In genomic region chr12:106305376-106305775, GRCh38 we compare ENCODE assay signal across 16 cellular contexts. TPM values are rescaled to one million over a fixed set of nuclear protein-coding genes. Genes with fewer than 3 reads are reported as not detected.
DNase-seq lines count a peak whose midpoint lies in the region; ATAC-seq, FAIRE-seq and TF ChIP-seq lines count a peak whose summit lies in the region.
"Had no signal": no experiment of that assay in that cellular context is flagged by ENCODE, and none has a peak within 500 bp of the region (broad histone marks: within the 10 kb centered on the region; RNA-seq: fewer than 3 reads in every experiment).

No MANE protein-coding gene starts in this region.

- dilution Hi-C loops in keratinocyte (cut with MboI; ENCODE audit: extremely low pct_ligation_motif_present, low sequenced_read_pairs), result no loop called here

- H3K4me3 Mint-ChIP-seq in activated naive CD4-positive, alpha-beta T cell treated with anti-CD3 and anti-CD28 coated beads, Interleukin-2, amount 50 U/mL, for 24 hours, result peak overlapping the region; percentile 15
- no peak overlapping the region for H3K4me3 Mint-ChIP-seq in activated B cell treated with CpG ODN at 0.5 μM for 24 hours
- peak overlapping the region; percentile 25 for H3K4me3 Mint-ChIP-seq in stimulated activated naive CD8-positive, alpha-beta T cell treated with anti-CD3 and anti-CD28 coated beads, Interleukin-15, amount 100 ng/mL, for 72 hours

- H4K20me1 ChIP-seq in keratinocyte (ENCODE audit: control insufficient read depth, extremely low read depth, insufficient read depth, low read length) (no peaks in the 10 kb centered on the region), PC-3 (ENCODE audit: low read length) (no peaks in the 10 kb centered on the region)

- CTCF ChIA-PET in activated B cell treated with CpG ODN at 0.5 μM for 24 hours (lab: Charles Lee) (interaction anchor here (1.6 to 2.0 kb wide), 3 partner anchors 23 to 79 kb away, joined by 4 to 5 read pairs (median 4); no protein-coding TSS in a partner anchor), PC-3 (lab: Charles Lee) (no interaction called here)

- H3K9me2 ChIP-seq in PC-3 (replicated peaks; ENCODE audit: low read length), result no peaks in the 10 kb centered on the region

- no peaks in the 10 kb centered on the region for H3K9me3 ChIP-seq in keratinocyte (ENCODE audit: control insufficient read depth, low read depth, low read length)
- no peaks in the 10 kb centered on the region for H3K9me3 ChIP-seq in PC-3 (ENCODE audit: low read length)

- BruUV-seq in PC-3 (replicated peaks; lab: Mats Ljungman, UMichigan), result no TSS peak

- H3K4me2 ChIP-seq in keratinocyte (ENCODE audit: control insufficient read depth, extremely low read depth, insufficient read depth, low read depth, low read length) (no peak overlapping the region), PC-3 (ENCODE audit: low read length) (no peak overlapping the region)

- ATAC-seq in activated B cell treated with CpG ODN at 0.5 μM for 24 hours (ENCODE audit: low read depth) (no peak), PC-3 (no peak), HG03139 (IDR thresholded peaks at IDR 0.05; ENCODE audit: unreplicated experiment) (no peak)
- no peak for ATAC-seq in stimulated activated naive CD8-positive, alpha-beta T cell treated with anti-CD3 and anti-CD28 coated beads, Interleukin-15, amount 100 ng/mL, for 72 hours
- ATAC-seq: K562, left colon had no signal

- no peaks in the 10 kb centered on the region for H3F3A ChIP-seq in PC-3 (ENCODE audit: low read length, unreplicated experiment)

- DNase-seq in activated naive CD4-positive, alpha-beta T cell (lab: John Stamatoyannopoulos, UW), result no peak
- no peak for DNase-seq in activated B cell treated with CpG ODN at 0.5 μM for 24 hours
- no peak for DNase-seq in keratinocyte (ENCODE audit: low read depth, low spot score)
- DNase-seq in stimulated activated naive CD8-positive, alpha-beta T cell treated with anti-CD3 and anti-CD28 coated beads, Interleukin-15, amount 100 ng/mL, for 72 hours, result no peak
- DNase-seq in PC-3, result no peak
- no peak for DNase-seq in hepatic stellate cell (ENCODE audit: low spot score)
- DNase-seq: activated CD4-positive, alpha-beta T cell treated with anti-CD3 and anti-CD28 coated beads for 4 hours; AML-193; dermis blood vessel endothelial cell; left colon; NCI-H187 treated with DMSO at 0.1 percent for 48 hours; SW 1271 had no signal

- H3K36me3 ChIP-seq in keratinocyte (ENCODE audit: control insufficient read depth in 2 of 2, extremely low read depth in 1 of 2, insufficient read depth in 2 of 2, low read length in 2 of 2) (no peaks in the 10 kb centered on the region), PC-3 (ENCODE audit: low read depth, low read length) (no peaks in the 10 kb centered on the region)

- H3K9me3 Mint-ChIP-seq in activated naive CD4-positive, alpha-beta T cell treated with anti-CD3 and anti-CD28 coated beads, Interleukin-2, amount 50 U/mL, for 24 hours, result no peaks in the 10 kb centered on the region
- no peaks in the 10 kb centered on the region for H3K9me3 Mint-ChIP-seq in activated B cell treated with CpG ODN at 0.5 μM for 24 hours
- no peaks in the 10 kb centered on the region for H3K9me3 Mint-ChIP-seq in stimulated activated naive CD8-positive, alpha-beta T cell treated with anti-CD3 and anti-CD28 coated beads, Interleukin-15, amount 100 ng/mL, for 72 hours

- no peak overlapping the region for H2AFZ ChIP-seq in keratinocyte (ENCODE audit: control insufficient read depth, low read length)
- no peak overlapping the region for H2AFZ ChIP-seq in PC-3 (ENCODE audit: low read length)

- H3K4me1 ChIP-seq in keratinocyte (ENCODE audit: control insufficient read depth, extremely low read depth, insufficient read depth, low read length), result peaks cover 24% of the 10 kb centered on the region
- H3K4me1 ChIP-seq in PC-3 (ENCODE audit: insufficient read depth, low read length), result peaks cover 57% of the 10 kb centered on the region

- peaks cover 8% of the 10 kb centered on the region for H3K36me3 Mint-ChIP-seq in activated naive CD4-positive, alpha-beta T cell treated with anti-CD3 and anti-CD28 coated beads, Interleukin-2, amount 50 U/mL, for 24 hours
- H3K36me3 Mint-ChIP-seq in activated B cell treated with CpG ODN at 0.5 μM for 24 hours (ENCODE audit: low read depth), result peaks cover 52% of the 10 kb centered on the region

- H3K27ac Mint-ChIP-seq in activated naive CD4-positive, alpha-beta T cell treated with anti-CD3 and anti-CD28 coated beads, Interleukin-2, amount 50 U/mL, for 24 hours, result peak overlapping the region; percentile 48
- peak overlapping the region; percentile 47 for H3K27ac Mint-ChIP-seq in activated B cell treated with CpG ODN at 0.5 μM for 24 hours
- H3K27ac Mint-ChIP-seq in stimulated activated naive CD8-positive, alpha-beta T cell treated with anti-CD3 and anti-CD28 coated beads, Interleukin-15, amount 100 ng/mL, for 72 hours, result no peak overlapping the region

- no peaks in the 10 kb centered on the region for H3K27me3 Mint-ChIP-seq in activated naive CD4-positive, alpha-beta T cell treated with anti-CD3 and anti-CD28 coated beads, Interleukin-2, amount 50 U/mL, for 24 hours
- H3K27me3 Mint-ChIP-seq in activated B cell treated with CpG ODN at 0.5 μM for 24 hours, result no peaks in the 10 kb centered on the region
- H3K27me3 Mint-ChIP-seq in stimulated activated naive CD8-positive, alpha-beta T cell treated with anti-CD3 and anti-CD28 coated beads, Interleukin-15, amount 100 ng/mL, for 72 hours, result no peaks in the 10 kb centered on the region

- peaks cover 83% of the 10 kb centered on the region for H3K4me1 Mint-ChIP-seq in activated naive CD4-positive, alpha-beta T cell treated with anti-CD3 and anti-CD28 coated beads, Interleukin-2, amount 50 U/mL, for 24 hours
- H3K4me1 Mint-ChIP-seq in activated B cell treated with CpG ODN at 0.5 μM for 24 hours, result peaks cover 81% of the 10 kb centered on the region
- H3K4me1 Mint-ChIP-seq in stimulated activated naive CD8-positive, alpha-beta T cell treated with anti-CD3 and anti-CD28 coated beads, Interleukin-15, amount 100 ng/mL, for 72 hours, result peaks cover 82% of the 10 kb centered on the region

- intact Hi-C loops in activated B cell treated with CpG ODN at 0.5 μM for 24 hours (cut with micrococcal nuclease), result loop anchor here (10.0 kb wide), 2 partner anchors 951 to 1201 kb away; partner anchors contain the start of gene WASHC4
- intact Hi-C loops in PC-3 (cut with micrococcal nuclease), result no loop called here

- H3K79me2 ChIP-seq in keratinocyte (ENCODE audit: control insufficient read depth, insufficient read depth, low read length) (no peaks in the 10 kb centered on the region), PC-3 (ENCODE audit: low read length) (no peaks in the 10 kb centered on the region)

- POLR2A ChIA-PET in activated B cell treated with CpG ODN at 0.5 μM for 24 hours (lab: Charles Lee) (interaction anchor here (1.4 to 5.7 kb wide), 2 partner anchors 52 to 57 kb away, joined by 5 to 84 read pairs; partner anchors contain the start of genes CKAP4 and POLR3B), PC-3 (lab: Charles Lee; ENCODE audit: unreplicated experiment) (no interaction called here)

- no peak overlapping the region for H3K27ac ChIP-seq in keratinocyte (ENCODE audit: control insufficient read depth, insufficient read depth, low read length)
- no peak overlapping the region for H3K27ac ChIP-seq in PC-3 (ENCODE audit: low read length)

- H3K4me3 ChIP-seq in keratinocyte (ENCODE audit: control insufficient read depth in 2 of 3, extremely low read depth in 1 of 3, insufficient read depth in 2 of 3, low read depth in 1 of 3, low read length in 3 of 3), result no peak overlapping the region
- H3K4me3 ChIP-seq in PC-3 (ENCODE audit: low read length), result no peak overlapping the region
- H3K4me3 ChIP-seq: K562 had no signal

- H3K9ac ChIP-seq in keratinocyte (ENCODE audit: control insufficient read depth, extremely low read depth, insufficient read depth, low read length), result no peak overlapping the region
- H3K9ac ChIP-seq in PC-3 (ENCODE audit: low read length), result no peak overlapping the region

- no peaks in the 10 kb centered on the region for H3K9me1 ChIP-seq in keratinocyte (ENCODE audit: control insufficient read depth, extremely low read depth, insufficient read depth, low read length)

- no peaks in the 10 kb centered on the region for H3K27me3 ChIP-seq in keratinocyte (ENCODE audit: control insufficient read depth, extremely low read depth, insufficient read depth, low read length)
- H3K27me3 ChIP-seq in PC-3 (ENCODE audit: low read length), result no peaks in the 10 kb centered on the region

- FAIRE-seq in keratinocyte (lab: Jason Lieb, UNC), result no peak
- FAIRE-seq: GM18507, K562 had no signal

- no peak for TF ChIP-seq CTCF in activated B cell treated with CpG ODN at 0.5 μM for 24 hours (IDR thresholded peaks at IDR 0.05)
- peak in 2 of 3 experiments; percentile 18 for TF ChIP-seq CTCF in keratinocyte (optimal IDR thresholded peaks at IDR 0.05 in 1 of 3, IDR thresholded peaks at IDR 0.05 in 1 of 3, conservative IDR thresholded peaks at IDR 0.05 in 1 of 3; ENCODE audit: extremely low read depth in 1 of 3, insufficient read depth in 2 of 3, low read length in 3 of 3)
- TF ChIP-seq CTCF in PC-3 (conservative IDR thresholded peaks at IDR 0.05; ENCODE audit: low read depth, low read length), result no peak

RNA-seq across cellular contexts. Expression of gene TCP11L2, which starts 2.8 kb away (rescaled TPM):
- total RNA-seq in activated B cell treated with CpG ODN at 0.5 μM for 24 hours, result 48.0 and 52.5 TPM in 2 replicates
- polyA plus RNA-seq in keratinocyte, result 5.4 to 6.5 TPM (median 6.1 TPM) in 3 replicates
- polyA plus RNA-seq in keratinocyte (2011; ENCODE audit: low read depth), result 20.0 TPM
- 2.8 and 4.4 TPM in 2 replicates for polyA plus RNA-seq in keratinocyte (2011; cell fraction: cytosol; rRNA removed)
- polyA plus RNA-seq in keratinocyte (2011; cell fraction: nucleus; rRNA removed), result 11.5 and 13.0 TPM in 2 replicates
- polyA plus RNA-seq in keratinocyte (2012; ENCODE audit: low replicate concordance), result 3.4 and 28.2 TPM in 2 replicates
- polyA minus RNA-seq in keratinocyte, result 14.2 to 24.7 TPM (median 15.7 TPM) in 3 replicates
- 11.7 TPM for polyA minus RNA-seq in keratinocyte (2011; cell fraction: cytosol; rRNA and poly(A)+ RNA removed)
- 15.3 and 24.2 TPM in 2 replicates for polyA minus RNA-seq in keratinocyte (2011; cell fraction: nucleus; rRNA and poly(A)+ RNA removed)
- 10.1 and 12.1 TPM in 2 replicates for total RNA-seq in PC-3 (2014; rRNA removed)

RNA-seq across cellular contexts. Expression of gene POLR3B, which starts 52.2 kb away (rescaled TPM):
- 7.3 and 8.0 TPM in 2 replicates for total RNA-seq in activated B cell treated with CpG ODN at 0.5 μM for 24 hours
- 9.1 to 13.9 TPM (median 12.3 TPM) in 3 replicates for polyA plus RNA-seq in keratinocyte
- 5.9 TPM for polyA plus RNA-seq in keratinocyte (2011; ENCODE audit: low read depth)
- 5.6 and 9.7 TPM in 2 replicates for polyA plus RNA-seq in keratinocyte (2011; cell fraction: cytosol; rRNA removed)
- 13.4 and 16.8 TPM in 2 replicates for polyA plus RNA-seq in keratinocyte (2011; cell fraction: nucleus; rRNA removed)
- 4.8 and 11.4 TPM in 2 replicates for polyA plus RNA-seq in keratinocyte (2012; ENCODE audit: low replicate concordance)
- 5.8 to 23.4 TPM (median 15.6 TPM) in 3 replicates for polyA minus RNA-seq in keratinocyte
- 8.1 TPM for polyA minus RNA-seq in keratinocyte (2011; cell fraction: cytosol; rRNA and poly(A)+ RNA removed)
- polyA minus RNA-seq in keratinocyte (2011; cell fraction: nucleus; rRNA and poly(A)+ RNA removed), result 13.5 and 24.7 TPM in 2 replicates
- 23.4 and 24.3 TPM in 2 replicates for total RNA-seq in PC-3 (2014; rRNA removed)

RNA-seq across cellular contexts. Expression of gene CKAP4, which starts 57.6 kb away (rescaled TPM):
- 15.9 and 17.1 TPM in 2 replicates for total RNA-seq in activated B cell treated with CpG ODN at 0.5 μM for 24 hours
- 84.5 to 123 TPM (median 84.7 TPM) in 3 replicates for polyA plus RNA-seq in keratinocyte
- polyA plus RNA-seq in keratinocyte (2011; ENCODE audit: low read depth), result 49.3 TPM
- polyA plus RNA-seq in keratinocyte (2011; cell fraction: cytosol; rRNA removed), result 52.1 and 54.3 TPM in 2 replicates
- 152 and 168 TPM in 2 replicates for polyA plus RNA-seq in keratinocyte (2011; cell fraction: nucleus; rRNA removed)
- 70.8 and 113 TPM in 2 replicates for polyA plus RNA-seq in keratinocyte (2012; ENCODE audit: low replicate concordance)
- polyA minus RNA-seq in keratinocyte, result 44.2 to 50.5 TPM (median 48.9 TPM) in 3 replicates
- 72.3 TPM for polyA minus RNA-seq in keratinocyte (2011; cell fraction: cytosol; rRNA and poly(A)+ RNA removed)
- 102 and 139 TPM in 2 replicates for polyA minus RNA-seq in keratinocyte (2011; cell fraction: nucleus; rRNA and poly(A)+ RNA removed)
- total RNA-seq in PC-3 (2014; rRNA removed), result 76.3 and 99.1 TPM in 2 replicates

Comparison
In these comparisons a context has a peak if more than half of its experiments do, and no peak if none do; other contexts are left out.
1. H3K27ac Mint-ChIP-seq: peak in activated naive CD4-positive, alpha-beta T cell treated with anti-CD3 and anti-CD28 coated beads, Interleukin-2, amount 50 U/mL, for 24 hours (single experiment) and activated B cell treated with CpG ODN at 0.5 μM for 24 hours (single experiment); none in stimulated activated naive CD8-positive, alpha-beta T cell treated with anti-CD3 and anti-CD28 coated beads, Interleukin-15, amount 100 ng/mL, for 72 hours (0 of 2).
2. CTCF ChIP-seq: peak in keratinocyte (2 of 3); none in activated B cell treated with CpG ODN at 0.5 μM for 24 hours (single experiment) and PC-3 (single experiment).